ENCODE assay signal across 20 cellular contexts in genomic region chr1:74937176-74937575, GRCh38.
DNase-seq lines count a peak whose midpoint lies in the region; ATAC-seq, FAIRE-seq and TF ChIP-seq lines count a peak whose summit lies in the region.
"Had no signal": no experiment of that assay in that cellular context is flagged by ENCODE, and none has a peak within 500 bp of the region (broad histone marks: within the 10 kb centered on the region; RNA-seq: fewer than 3 reads in every experiment).

No MANE protein-coding gene starts in this region.

- ATAC-seq in naive thymus-derived CD8-positive, alpha-beta T cell: no peak
- ATAC-seq in HG02970 (IDR thresholded peaks at IDR 0.05; ENCODE audit: low FRiP score, unreplicated experiment): no peak
- ATAC-seq: foreskin keratinocyte, left colon, upper lobe of right lung had no signal

- H3K27me3 Mint-ChIP-seq in naive thymus-derived CD8-positive, alpha-beta T cell: no peaks in the 10 kb centered on the region
- H3K27me3 Mint-ChIP-seq: CD4-positive, CD25-positive, alpha-beta regulatory T cell had no signal

- no peaks in the 10 kb centered on the region for H4K20me1 ChIP-seq in OCI-LY7 (ENCODE audit: insufficient read depth, low read length)

- no peak for TF ChIP-seq CTCF in fibroblast of villous mesenchyme (IDR thresholded peaks at IDR 0.05; ENCODE audit: insufficient read depth, low read depth, low read length)
- no peak for TF ChIP-seq CTCF in OCI-LY7 (conservative IDR thresholded peaks at IDR 0.05; ENCODE audit: low read length)

- H3K4me3 Mint-ChIP-seq in naive thymus-derived CD8-positive, alpha-beta T cell: no peak overlapping the region
- H3K4me3 Mint-ChIP-seq: CD4-positive, CD25-positive, alpha-beta regulatory T cell had no signal

- H3K4me3 ChIP-seq in fibroblast of villous mesenchyme (ENCODE audit: low read depth, low read length) (no peak overlapping the region), OCI-LY7 (ENCODE audit: low read depth, low read length, poor library complexity, severe bottlenecking) (no peak overlapping the region)
- H3K4me3 ChIP-seq: right atrium auricular region, SJSA1, upper lobe of right lung had no signal

- no peak overlapping the region for H2AFZ ChIP-seq in OCI-LY7 (ENCODE audit: low read length)

- BruUV-seq in OCI-LY7 (replicated peaks; lab: Mats Ljungman, UMichigan): no TSS peak

- H3K36me3 Mint-ChIP-seq in naive thymus-derived CD8-positive, alpha-beta T cell: no peaks in the 10 kb centered on the region
- H3K36me3 Mint-ChIP-seq: CD4-positive, CD25-positive, alpha-beta regulatory T cell had no signal

- no peaks in the 10 kb centered on the region for H3K79me2 ChIP-seq in OCI-LY7 (ENCODE audit: insufficient read depth, low read depth, low read length)

- no peak overlapping the region for H3K27ac ChIP-seq in OCI-LY7 (ENCODE audit: low read depth, low read length, poor library complexity, severe bottlenecking)
- H3K27ac ChIP-seq: foreskin keratinocyte, right atrium auricular region, SJSA1, upper lobe of right lung had no signal

- intact Hi-C loops in OCI-LY7 (cut with micrococcal nuclease; ENCODE audit: unreplicated experiment): no loop called here

- peaks cover 2 to 27% (median 5%) of the 10 kb centered on the region in 9 donors for H3K9me3 Mint-ChIP-seq in naive thymus-derived CD8-positive, alpha-beta T cell

- H3K27ac Mint-ChIP-seq in naive thymus-derived CD8-positive, alpha-beta T cell: no peak overlapping the region

- no peaks in the 10 kb centered on the region for H3K4me1 ChIP-seq in OCI-LY7 (ENCODE audit: insufficient read depth, low read length, poor library complexity, severe bottlenecking)
- H3K4me1 ChIP-seq: foreskin keratinocyte, right atrium auricular region, SJSA1, upper lobe of right lung had no signal

- no peak overlapping the region for H3K4me2 ChIP-seq in OCI-LY7 (ENCODE audit: low read length)

- H3K9me2 ChIP-seq in OCI-LY7 (ENCODE audit: insufficient read depth, low read length): no peaks in the 10 kb centered on the region

- H3K36me3 ChIP-seq in OCI-LY7 (ENCODE audit: insufficient read depth, low read length): no peaks in the 10 kb centered on the region
- H3K36me3 ChIP-seq: right atrium auricular region, SJSA1, upper lobe of right lung had no signal

- POLR2A ChIA-PET in naive thymus-derived CD8-positive, alpha-beta T cell (lab: Charles Lee): no interaction called here
- POLR2A ChIA-PET in OCI-LY7 (lab: Charles Lee): no interaction called here

- no peak for FAIRE-seq in RCC 7860 (lab: Jason Lieb, UNC)
- FAIRE-seq: colon, endometrium, HTR-8/SVneo had no signal

- DNase-seq in DMS 273 (lab: John Stamatoyannopoulos, UW; ENCODE audit: unreplicated experiment) (peak; percentile 71), NCI-H1105 treated with DMSO at 0.1 percent for 48 hours (lab: John Stamatoyannopoulos, UW) (peak; percentile 90), NCI-H69 (lab: John Stamatoyannopoulos, UW) (peak; percentile 92), fibroblast of villous mesenchyme (ENCODE audit: low read depth) (peak; percentile 0), RCC 7860 (ENCODE audit: low spot score) (no peak), OCI-LY7 (ENCODE audit: low spot score) (no peak)
- no peak for DNase-seq in naive thymus-derived CD8-positive, alpha-beta T cell
- DNase-seq: activated effector memory CD4-positive, alpha-beta T cell treated with anti-CD3 and anti-CD28 coated beads, Interleukin-2, amount 50 U/mL, for 16 hours; amygdala; CD4-positive, CD25-positive, alpha-beta regulatory T cell; foreskin keratinocyte; left colon; stimulated activated naive CD4-positive, alpha-beta T cell treated with Interleukin-2 at 50 U/mL for 16 hours; upper lobe of right lung had no signal

- no peaks in the 10 kb centered on the region for H3K4me1 Mint-ChIP-seq in naive thymus-derived CD8-positive, alpha-beta T cell
- H3K4me1 Mint-ChIP-seq: CD4-positive, CD25-positive, alpha-beta regulatory T cell had no signal

- H3K9me3 ChIP-seq in OCI-LY7 (ENCODE audit: low read length): no peaks in the 10 kb centered on the region
- H3K9me3 ChIP-seq: SJSA1, upper lobe of right lung had no signal

- CTCF ChIA-PET in OCI-LY7 (lab: Charles Lee; ENCODE audit: unreplicated experiment): no interaction called here

Comparison
In these comparisons a context has a peak if more than half of its experiments do, and no peak if none do; other contexts are left out.
1. DNase-seq: peak in DMS 273 (single experiment), NCI-H1105 treated with DMSO at 0.1 percent for 48 hours (single experiment), NCI-H69 (single experiment) and fibroblast of villous mesenchyme (single experiment); none in naive thymus-derived CD8-positive, alpha-beta T cell (0 of 10), RCC 7860 (single experiment) and OCI-LY7 (single experiment).